ENCODE assay signal across 8 cellular contexts in the genomic region with DNA sequence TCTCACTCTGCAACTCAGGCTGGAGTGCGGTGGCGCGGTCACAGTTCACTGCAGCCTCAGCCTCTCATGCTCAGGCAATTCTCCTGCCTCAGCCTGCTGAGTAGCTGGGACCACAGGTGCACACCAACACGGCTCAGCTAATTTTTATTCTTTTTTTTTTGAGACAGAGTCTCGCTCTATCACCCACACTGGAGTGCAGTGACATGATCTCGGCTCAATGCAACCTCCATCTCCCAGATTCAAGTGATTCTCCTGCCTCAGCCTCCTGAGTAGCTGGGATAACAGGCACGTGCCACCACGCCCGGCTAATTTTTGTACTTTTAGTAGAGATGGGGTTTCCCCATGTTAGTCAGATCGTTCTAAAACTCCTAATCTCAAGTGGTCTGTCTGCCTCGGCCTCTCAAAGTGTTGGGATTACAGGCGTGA. TPM values are rescaled to one million over a fixed set of nuclear protein-coding genes. Genes with fewer than 3 reads are reported as not detected.
DNase-seq lines count a peak whose midpoint lies in the region; ATAC-seq and TF ChIP-seq lines count a peak whose summit lies in the region.
"Not testable (repeated sequence)": the region's sequence is repeated elsewhere in the genome, so short reads cannot be mapped to it uniquely, and the experiment has no call there.

No MANE protein-coding gene starts in this region.

- CTCF ChIA-PET in CD4-positive, alpha-beta T cell (lab: Charles Lee) = interaction anchor here (1.1 kb wide), 1 partner anchor 8 kb away, joined by 4 read pairs; no protein-coding TSS in a partner anchor

- H3K9me3 Mint-ChIP-seq in CD4-positive, alpha-beta T cell; activated T-helper 1 cell treated with anti-CD3 and anti-CD28 coated beads, Interleukin-12 subunit alpha, Interleukin-12 subunit beta, Interleukin-2, Interleukin-4 antibody, amounts not matched to agents 30 ng/mL and 10 ng/mL and 1 ng/mL, durations not matched to agents 14 hours and 24 hours and 36 hours: not testable (repeated sequence)

- not testable (repeated sequence) for H3K4me3 ChIP-seq in mucosa of rectum (ENCODE audit: low read length in 2 of 2)

- ATAC-seq in CD4-positive, alpha-beta T cell (ENCODE audit: poor library complexity) = not testable (repeated sequence)
- ATAC-seq in GM18520 (IDR thresholded peaks at IDR 0.05; ENCODE audit: unreplicated experiment) = peak; percentile 36
- peak; percentile 72 for ATAC-seq in GM19455 (IDR thresholded peaks at IDR 0.05; ENCODE audit: unreplicated experiment)
- ATAC-seq in HG02588 (IDR thresholded peaks at IDR 0.05; ENCODE audit: unreplicated experiment) = peak; percentile 80
- peak; percentile 79 for ATAC-seq in HG03066 (IDR thresholded peaks at IDR 0.05; ENCODE audit: low read depth, unreplicated experiment)
- ATAC-seq in HG03558 (IDR thresholded peaks at IDR 0.05; ENCODE audit: extremely low read depth, unreplicated experiment) = peak; percentile 37

- POLR2A ChIA-PET in CD4-positive, alpha-beta T cell (lab: Charles Lee) = interaction anchor here (1.2 to 1.5 kb wide), 2 partner anchors 73 to 85 kb away, joined by 4 to 6 read pairs; a partner anchor contains a TSS

- H3K4me3 Mint-ChIP-seq in CD4-positive, alpha-beta T cell; activated T-helper 1 cell treated with anti-CD3 and anti-CD28 coated beads, Interleukin-12 subunit alpha, Interleukin-12 subunit beta, Interleukin-2, Interleukin-4 antibody, amounts not matched to agents 30 ng/mL and 10 ng/mL and 1 ng/mL, durations not matched to agents 14 hours and 24 hours and 36 hours: not testable (repeated sequence)

- H3K36me3 Mint-ChIP-seq in CD4-positive, alpha-beta T cell (ENCODE audit: low read depth) = peaks cover 47% of the 10 kb centered on the region
- H3K36me3 Mint-ChIP-seq in activated T-helper 1 cell treated with anti-CD3 and anti-CD28 coated beads, Interleukin-12 subunit alpha, Interleukin-12 subunit beta, Interleukin-2, Interleukin-4 antibody, amounts not matched to agents 30 ng/mL and 10 ng/mL and 1 ng/mL, durations not matched to agents 14 hours and 24 hours and 36 hours (ENCODE audit: low read depth) = peaks cover 29% of the 10 kb centered on the region

- DNase-seq in CD4-positive, alpha-beta T cell; activated T-helper 1 cell treated with anti-CD3 and anti-CD28 coated beads, Interleukin-12 subunit alpha, Interleukin-12 subunit beta, Interleukin-2, Interleukin-4 antibody, amounts not matched to agents 30 ng/mL and 10 ng/mL and 1 ng/mL, durations not matched to agents 14 hours and 24 hours and 36 hours (ENCODE audit: low spot score): not testable (repeated sequence)

- not testable (repeated sequence) for H3K27me3 ChIP-seq in CD4-positive, alpha-beta T cell (ENCODE audit: control insufficient read depth, insufficient read depth, low read length); mucosa of rectum (ENCODE audit: control insufficient read depth in 2 of 2, insufficient read depth in 2 of 2, low read length in 2 of 2)

- TF ChIP-seq CTCF in CD4-positive, alpha-beta T cell (IDR thresholded peaks at IDR 0.05) = not testable (repeated sequence)

- intact Hi-C loops in CD4-positive, alpha-beta T cell (cut with DNase I, micrococcal nuclease) = loop anchor here in 1 of 2 experiments (10.0 kb wide), 1 partner anchor 59 kb away; a partner anchor contains a TSS
- intact Hi-C loops in activated T-helper 1 cell treated with anti-CD3 and anti-CD28 coated beads, Interleukin-12 subunit alpha, Interleukin-12 subunit beta, Interleukin-2, Interleukin-4 antibody, amounts not matched to agents 30 ng/mL and 10 ng/mL and 1 ng/mL, durations not matched to agents 14 hours and 24 hours and 36 hours (cut with micrococcal nuclease) = loop anchor here (1.0 kb wide), 1 partner anchor 8 kb away; no protein-coding TSS in a partner anchor

- H3K9ac ChIP-seq in mucosa of rectum (ENCODE audit: low read depth in 1 of 2, low read length in 2 of 2) = not testable (repeated sequence)

- peaks cover 28% of the 10 kb centered on the region for H3K4me1 Mint-ChIP-seq in CD4-positive, alpha-beta T cell (ENCODE audit: low read depth)
- peaks cover 14% of the 10 kb centered on the region for H3K4me1 Mint-ChIP-seq in activated T-helper 1 cell treated with anti-CD3 and anti-CD28 coated beads, Interleukin-12 subunit alpha, Interleukin-12 subunit beta, Interleukin-2, Interleukin-4 antibody, amounts not matched to agents 30 ng/mL and 10 ng/mL and 1 ng/mL, durations not matched to agents 14 hours and 24 hours and 36 hours (ENCODE audit: low read depth)

- not testable (repeated sequence) for H3K9me3 ChIP-seq in CD4-positive, alpha-beta T cell (ENCODE audit: control insufficient read depth, low read length); mucosa of rectum (ENCODE audit: control insufficient read depth in 2 of 2, low read length in 2 of 2)

- not testable (repeated sequence) for H3K27ac ChIP-seq in CD4-positive, alpha-beta T cell (ENCODE audit: low read depth, low read length)
- H3K27ac ChIP-seq in mucosa of rectum (ENCODE audit: low read depth in 2 of 2, low read length in 2 of 2) = peak overlapping the region; percentile 23 to 81

- H3K27me3 Mint-ChIP-seq in CD4-positive, alpha-beta T cell; activated T-helper 1 cell treated with anti-CD3 and anti-CD28 coated beads, Interleukin-12 subunit alpha, Interleukin-12 subunit beta, Interleukin-2, Interleukin-4 antibody, amounts not matched to agents 30 ng/mL and 10 ng/mL and 1 ng/mL, durations not matched to agents 14 hours and 24 hours and 36 hours (ENCODE audit: insufficient read depth): not testable (repeated sequence)

- peaks cover 18 to 19% of the 10 kb centered on the region in 2 donors for H3K4me1 ChIP-seq in mucosa of rectum (ENCODE audit: control insufficient read depth in 2 of 2, insufficient read depth in 2 of 2, low read length in 2 of 2)

- peaks cover 0 to 19% of the 10 kb centered on the region in 2 donors for H3K36me3 ChIP-seq in mucosa of rectum (ENCODE audit: control insufficient read depth in 2 of 2, insufficient read depth in 2 of 2, low read length in 2 of 2)

- H3K27ac Mint-ChIP-seq in CD4-positive, alpha-beta T cell = peak overlapping the region; percentile 82
- H3K27ac Mint-ChIP-seq in activated T-helper 1 cell treated with anti-CD3 and anti-CD28 coated beads, Interleukin-12 subunit alpha, Interleukin-12 subunit beta, Interleukin-2, Interleukin-4 antibody, amounts not matched to agents 30 ng/mL and 10 ng/mL and 1 ng/mL, durations not matched to agents 14 hours and 24 hours and 36 hours = peak overlapping the region; percentile 29

RNA-seq across cellular contexts. Expression of a gene that starts 19.0 kb away (rescaled TPM):
- total RNA-seq in CD4-positive, alpha-beta T cell = 10 to 100 TPM; 24.1 to 25.4 TPM
- 29.2 and 36.0 TPM in 2 replicates for total RNA-seq in activated T-helper 1 cell treated with anti-CD3 and anti-CD28 coated beads, Interleukin-12 subunit alpha, Interleukin-12 subunit beta, Interleukin-2, Interleukin-4 antibody, amounts not matched to agents 30 ng/mL and 10 ng/mL and 1 ng/mL, durations not matched to agents 14 hours and 24 hours and 36 hours

RNA-seq across cellular contexts. Expression of a gene that starts 55.0 kb away (rescaled TPM):
- 10 to 100 TPM; 13.6 to 15.3 TPM for total RNA-seq in CD4-positive, alpha-beta T cell
- total RNA-seq in activated T-helper 1 cell treated with anti-CD3 and anti-CD28 coated beads, Interleukin-12 subunit alpha, Interleukin-12 subunit beta, Interleukin-2, Interleukin-4 antibody, amounts not matched to agents 30 ng/mL and 10 ng/mL and 1 ng/mL, durations not matched to agents 14 hours and 24 hours and 36 hours = 29.8 and 31.7 TPM in 2 replicates
